ENCODE assay signal across 1 cellular context in the genomic region with DNA sequence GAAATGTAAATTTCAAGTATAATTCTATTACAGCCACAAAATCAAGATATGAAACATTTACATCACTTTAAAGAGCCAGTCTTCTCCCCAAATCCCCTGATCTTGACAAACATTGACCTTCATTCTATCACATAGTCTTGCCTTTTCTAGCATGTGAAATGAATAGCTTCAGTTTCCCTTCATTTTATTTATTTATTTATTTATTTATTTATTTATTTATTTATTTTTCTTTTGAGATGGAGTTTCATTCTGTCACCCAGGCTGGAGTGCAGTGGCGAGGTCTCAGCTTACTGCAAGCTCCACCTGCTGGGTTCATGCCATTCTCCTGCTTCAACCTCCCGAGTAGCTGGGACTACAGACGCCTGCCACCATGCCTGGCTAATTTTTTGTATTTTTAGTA.
TF ChIP-seq lines count a peak whose summit lies in the region.

No MANE protein-coding gene starts in this region.

TF ChIP-seq in HEK293, 187 proteins besides CTCF, POLR2A, EP300 and RAD21 (continued from another document):
- TF ChIP-seq, protein P1, sequence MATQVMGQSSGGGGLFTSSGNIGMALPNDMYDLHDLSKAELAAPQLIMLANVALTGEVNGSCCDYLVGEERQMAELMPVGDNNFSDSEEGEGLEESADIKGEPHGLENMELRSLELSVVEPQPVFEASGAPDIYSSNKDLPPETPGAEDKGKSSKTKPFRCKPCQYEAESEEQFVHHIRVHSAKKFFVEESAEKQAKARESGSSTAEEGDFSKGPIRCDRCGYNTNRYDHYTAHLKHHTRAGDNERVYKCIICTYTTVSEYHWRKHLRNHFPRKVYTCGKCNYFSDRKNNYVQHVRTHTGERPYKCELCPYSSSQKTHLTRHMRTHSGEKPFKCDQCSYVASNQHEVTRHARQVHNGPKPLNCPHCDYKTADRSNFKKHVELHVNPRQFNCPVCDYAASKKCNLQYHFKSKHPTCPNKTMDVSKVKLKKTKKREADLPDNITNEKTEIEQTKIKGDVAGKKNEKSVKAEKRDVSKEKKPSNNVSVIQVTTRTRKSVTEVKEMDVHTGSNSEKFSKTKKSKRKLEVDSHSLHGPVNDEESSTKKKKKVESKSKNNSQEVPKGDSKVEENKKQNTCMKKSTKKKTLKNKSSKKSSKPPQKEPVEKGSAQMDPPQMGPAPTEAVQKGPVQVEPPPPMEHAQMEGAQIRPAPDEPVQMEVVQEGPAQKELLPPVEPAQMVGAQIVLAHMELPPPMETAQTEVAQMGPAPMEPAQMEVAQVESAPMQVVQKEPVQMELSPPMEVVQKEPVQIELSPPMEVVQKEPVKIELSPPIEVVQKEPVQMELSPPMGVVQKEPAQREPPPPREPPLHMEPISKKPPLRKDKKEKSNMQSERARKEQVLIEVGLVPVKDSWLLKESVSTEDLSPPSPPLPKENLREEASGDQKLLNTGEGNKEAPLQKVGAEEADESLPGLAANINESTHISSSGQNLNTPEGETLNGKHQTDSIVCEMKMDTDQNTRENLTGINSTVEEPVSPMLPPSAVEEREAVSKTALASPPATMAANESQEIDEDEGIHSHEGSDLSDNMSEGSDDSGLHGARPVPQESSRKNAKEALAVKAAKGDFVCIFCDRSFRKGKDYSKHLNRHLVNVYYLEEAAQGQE (tag by site-specific recombination; IDR thresholded peaks at IDR 0.05), result peak; percentile 64; the same call in 1 of the 2 replicates
- peak; percentile 58 for TF ChIP-seq ZBTB8A (tag by site-specific recombination; IDR thresholded peaks at IDR 0.05)
- TF ChIP-seq OVOL3 (tag by site-specific recombination; IDR thresholded peaks at IDR 0.05), result 0 out of 2 replicates have a peak, but pooled peaks have one; percentile 20
- TF ChIP-seq, protein P2, sequence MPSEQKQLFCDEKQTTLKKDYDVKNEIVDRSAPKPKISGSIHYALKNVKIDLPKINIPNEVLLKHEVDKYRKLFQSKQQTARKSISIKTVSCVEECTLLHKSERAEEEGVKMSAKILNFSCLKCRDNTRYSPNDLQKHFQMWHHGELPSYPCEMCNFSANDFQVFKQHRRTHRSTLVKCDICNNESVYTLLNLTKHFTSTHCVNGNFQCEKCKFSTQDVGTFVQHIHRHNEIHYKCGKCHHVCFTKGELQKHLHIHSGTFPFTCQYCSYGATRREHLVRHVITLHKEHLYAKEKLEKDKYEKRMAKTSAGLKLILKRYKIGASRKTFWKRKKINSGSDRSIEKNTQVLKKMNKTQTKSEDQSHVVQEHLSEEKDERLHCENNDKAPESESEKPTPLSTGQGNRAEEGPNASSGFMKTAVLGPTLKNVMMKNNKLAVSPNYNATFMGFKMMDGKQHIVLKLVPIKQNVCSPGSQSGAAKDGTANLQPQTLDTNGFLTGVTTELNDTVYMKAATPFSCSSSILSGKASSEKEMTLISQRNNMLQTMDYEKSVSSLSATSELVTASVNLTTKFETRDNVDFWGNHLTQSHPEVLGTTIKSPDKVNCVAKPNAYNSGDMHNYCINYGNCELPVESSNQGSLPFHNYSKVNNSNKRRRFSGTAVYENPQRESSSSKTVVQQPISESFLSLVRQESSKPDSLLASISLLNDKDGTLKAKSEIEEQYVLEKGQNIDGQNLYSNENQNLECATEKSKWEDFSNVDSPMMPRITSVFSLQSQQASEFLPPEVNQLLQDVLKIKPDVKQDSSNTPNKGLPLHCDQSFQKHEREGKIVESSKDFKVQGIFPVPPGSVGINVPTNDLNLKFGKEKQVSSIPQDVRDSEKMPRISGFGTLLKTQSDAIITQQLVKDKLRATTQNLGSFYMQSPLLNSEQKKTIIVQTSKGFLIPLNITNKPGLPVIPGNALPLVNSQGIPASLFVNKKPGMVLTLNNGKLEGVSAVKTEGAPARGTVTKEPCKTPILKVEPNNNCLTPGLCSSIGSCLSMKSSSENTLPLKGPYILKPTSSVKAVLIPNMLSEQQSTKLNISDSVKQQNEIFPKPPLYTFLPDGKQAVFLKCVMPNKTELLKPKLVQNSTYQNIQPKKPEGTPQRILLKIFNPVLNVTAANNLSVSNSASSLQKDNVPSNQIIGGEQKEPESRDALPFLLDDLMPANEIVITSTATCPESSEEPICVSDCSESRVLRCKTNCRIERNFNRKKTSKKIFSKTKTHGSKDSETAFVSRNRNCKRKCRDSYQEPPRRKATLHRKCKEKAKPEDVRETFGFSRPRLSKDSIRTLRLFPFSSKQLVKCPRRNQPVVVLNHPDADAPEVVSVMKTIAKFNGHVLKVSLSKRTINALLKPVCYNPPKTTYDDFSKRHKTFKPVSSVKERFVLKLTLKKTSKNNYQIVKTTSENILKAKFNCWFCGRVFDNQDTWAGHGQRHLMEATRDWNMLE (tag by site-specific recombination; conservative IDR thresholded peaks at IDR 0.05; ENCODE audit: low read depth), result peak; percentile 88
TF ChIP-seq in HEK293: peak in this region for 24; not testable (repeated sequence) for 163.
